11 cellular contexts compared by ENCODE assay signal in genomic region chr17:29571883-29572681, GRCh38. TPM values are rescaled to one million over a fixed set of nuclear protein-coding genes. Genes with fewer than 3 reads are reported as not detected.
A peak's percentile ranks its signal among the peaks of the same experiment; 100 is the strongest.
DNase-seq lines count a peak whose midpoint lies in the region; TF ChIP-seq lines count a peak whose summit lies in the region.
"Had no signal": no experiment of that assay in that cellular context is flagged by ENCODE, and none has a peak within 500 bp of the region (broad histone marks: within the 10 kb centered on the region; RNA-seq: fewer than 3 reads in every experiment).

No MANE protein-coding gene starts in this region.

- no peaks in the 10 kb centered on the region for H3K9me3 Mint-ChIP-seq in activated CD4-positive, alpha-beta T cell treated with anti-CD3 and anti-CD28 coated beads, Interleukin-2, amount 10 ng/mL, durations not matched to agents 24 days and 14 days

- H2BK15ac ChIP-seq in mesendoderm (replicated peaks; ENCODE audit: low read depth), result no peak overlapping the region

- H3K36me3 Mint-ChIP-seq in activated CD4-positive, alpha-beta T cell treated with anti-CD3 and anti-CD28 coated beads, Interleukin-2, amount 10 ng/mL, durations not matched to agents 24 days and 14 days (ENCODE audit: low read depth), result peaks cover 36% of the 10 kb centered on the region
- H3K36me3 Mint-ChIP-seq: activated naive CD8-positive, alpha-beta T cell had no signal

- no peak overlapping the region for H3K4me2 ChIP-seq in mesendoderm (ENCODE audit: low read length)

- H2BK5ac ChIP-seq in mesendoderm (ENCODE audit: low read length), result no peak overlapping the region

- no peak overlapping the region for H3K18ac ChIP-seq in mesendoderm (ENCODE audit: low read length)

- no peak overlapping the region for H2AK5ac ChIP-seq in mesendoderm (ENCODE audit: low read length)

- in situ Hi-C loops in transverse colon (cut with MboI; ENCODE audit: low pct_ligation_motif_present in 1 of 4, low pct_unique_long_range_greater_than_20kb in 1 of 4, low sequenced_read_pairs in 3 of 4), result no loop called here

- TF ChIP-seq CTCF in choroid plexus epithelial cell (conservative IDR thresholded peaks at IDR 0.05; ENCODE audit: low read depth, low read length) (no peak), transverse colon (IDR thresholded peaks at IDR 0.05) (no peak)

- H2BK120ac ChIP-seq in mesendoderm (ENCODE audit: low read depth, low read length), result no peak overlapping the region

- H3K27me3 Mint-ChIP-seq in activated CD4-positive, alpha-beta T cell treated with anti-CD3 and anti-CD28 coated beads, Interleukin-2, amount 10 ng/mL, durations not matched to agents 24 days and 14 days, result no peaks in the 10 kb centered on the region
- H3K27me3 Mint-ChIP-seq: activated naive CD8-positive, alpha-beta T cell had no signal

- no peaks in the 10 kb centered on the region for H3K79me2 ChIP-seq in mesendoderm (ENCODE audit: control insufficient read depth, insufficient read depth, low read length)

- no CpG with 5 or more reads among the region's 30 CpGs for WGBS in mesendoderm (ENCODE audit: extremely low coverage, insufficient coverage, low lambda C conversion rate)
- WGBS in transverse colon (ENCODE audit: low coverage in 1 of 2), 2 donors, result 74% methylated on average over 22 of the region's 30 CpGs; no CpG with 5 or more reads in 1 of the 2 donors

- H4K8ac ChIP-seq in mesendoderm (ENCODE audit: low read depth, low read length), result no peak overlapping the region

- H3K27ac Mint-ChIP-seq in activated CD4-positive, alpha-beta T cell treated with anti-CD3 and anti-CD28 coated beads, Interleukin-2, amount 10 ng/mL, durations not matched to agents 24 days and 14 days, result peak overlapping the region; percentile 45
- H3K27ac Mint-ChIP-seq: activated naive CD8-positive, alpha-beta T cell; progenitor cell of endocrine pancreas had no signal

- H3K36me3 ChIP-seq in mesendoderm (ENCODE audit: control insufficient read depth, insufficient read depth, low read length) (peaks cover 7% of the 10 kb centered on the region), transverse colon (peaks cover 0 to 12% (median 4%) of the 10 kb centered on the region in 4 donors)

- H3K79me1 ChIP-seq in mesendoderm (ENCODE audit: low read length), result no peaks in the 10 kb centered on the region

- no peak for TF ChIP-seq EP300 in transverse colon (IDR thresholded peaks at IDR 0.05; ENCODE audit: low read depth)

- intact Hi-C loops in activated CD4-positive, alpha-beta T cell treated with anti-CD3 and anti-CD28 coated beads, Interleukin-2, amount 10 ng/mL, durations not matched to agents 24 days and 14 days (cut with micrococcal nuclease), result no loop called here
- intact Hi-C loops in transverse colon (cut with DNase I; ENCODE audit: low total_unique reads), result no loop called here

- H3K4ac ChIP-seq in mesendoderm (ENCODE audit: low read depth, low read length), result no peak overlapping the region

- H3K4me1 ChIP-seq in mesendoderm (ENCODE audit: control insufficient read depth, low read depth, low read length) (peaks cover 4% of the 10 kb centered on the region), transverse colon (peaks cover 10 to 52% (median 31%) of the 10 kb centered on the region in 4 donors)

- no peak overlapping the region for H3K9ac ChIP-seq in mesendoderm (ENCODE audit: low read length)

- H3K23ac ChIP-seq in mesendoderm (ENCODE audit: low read length), result no peak overlapping the region

- no peak for DNase-seq in activated CD4-positive, alpha-beta T cell treated with anti-CD3 and anti-CD28 coated beads, Interleukin-2, amount 10 ng/mL, durations not matched to agents 24 days and 14 days
- no peak for DNase-seq in activated CD4-positive, alpha-beta T cell treated with anti-CD3 and anti-CD28 coated beads for 48 hours
- DNase-seq in choroid plexus epithelial cell (ENCODE audit: low read depth) (no peak), mesendoderm (no peak), transverse colon (peak; percentile 12), NCI-H510A treated with DMSO at 0.1 percent for 48 hours (lab: John Stamatoyannopoulos, UW) (no peak), cerebellar nuclear complex (lab: John Stamatoyannopoulos, UW) (no peak)
- DNase-seq in central memory CD4-positive, alpha-beta T cell, result no peak
- DNase-seq: NCI-H1105 treated with DMSO at 0.1 percent for 48 hours had no signal

- no peak for TF ChIP-seq POLR2A in transverse colon (IDR thresholded peaks at IDR 0.05)

- H4K5ac ChIP-seq in mesendoderm (ENCODE audit: low read length), result no peak overlapping the region

- H3K27ac ChIP-seq in mesendoderm (ENCODE audit: low read depth, low read length), result no peak overlapping the region
- H3K27ac ChIP-seq in transverse colon, result peak overlapping the region in 2 of 4 donors; percentile 42 to 47

- H3K4me3 ChIP-seq in choroid plexus epithelial cell (ENCODE audit: low read depth, low read length) (peak overlapping the region; percentile 40), mesendoderm (ENCODE audit: low read length) (no peak overlapping the region), transverse colon (peak overlapping the region in 2 of 4 donors; percentile 13 to 39)

- no peak overlapping the region for H3K4me3 Mint-ChIP-seq in activated CD4-positive, alpha-beta T cell treated with anti-CD3 and anti-CD28 coated beads, Interleukin-2, amount 10 ng/mL, durations not matched to agents 24 days and 14 days
- H3K4me3 Mint-ChIP-seq: activated naive CD8-positive, alpha-beta T cell had no signal

- H3K27me3 ChIP-seq in mesendoderm (ENCODE audit: insufficient read depth, low read length, poor library complexity), result no peaks in the 10 kb centered on the region
- no peaks in the 10 kb centered on the region for H3K27me3 ChIP-seq in transverse colon

- H3K4me1 Mint-ChIP-seq in activated CD4-positive, alpha-beta T cell treated with anti-CD3 and anti-CD28 coated beads, Interleukin-2, amount 10 ng/mL, durations not matched to agents 24 days and 14 days, result peaks cover 13% of the 10 kb centered on the region

- H3K9me3 ChIP-seq in transverse colon, result no peaks in the 10 kb centered on the region

- H3K56ac ChIP-seq in mesendoderm (ENCODE audit: low read length), result peak overlapping the region; percentile 73

RNA-seq across cellular contexts. Expression of gene TP53I13, which starts 3.6 kb away (rescaled TPM):
- total RNA-seq in activated CD4-positive, alpha-beta T cell treated with anti-CD3 and anti-CD28 coated beads, Interleukin-2, amount 10 ng/mL, durations not matched to agents 24 days and 14 days, result 69.7 and 77.9 TPM in 2 replicates
- polyA plus RNA-seq in mesendoderm (2013, experiment 1 of 2), result 7.2 TPM
- polyA plus RNA-seq in mesendoderm (2013, experiment 2 of 2), result 7.6 TPM
- 100 to 1,000 TPM in 1 of 4 donors, 10 to 100 TPM in 3; 47.8 to 144 (median 87.7) TPM for total RNA-seq in transverse colon

RNA-seq across cellular contexts. Expression of gene ABHD15, which starts 5.2 kb away (rescaled TPM):
- 20.0 and 20.1 TPM in 2 replicates for total RNA-seq in activated CD4-positive, alpha-beta T cell treated with anti-CD3 and anti-CD28 coated beads, Interleukin-2, amount 10 ng/mL, durations not matched to agents 24 days and 14 days
- polyA plus RNA-seq in mesendoderm (2013, experiment 1 of 2), result 0.29 TPM
- 0.29 TPM for polyA plus RNA-seq in mesendoderm (2013, experiment 2 of 2)
- 10 to 100 TPM; 18.7 to 38.0 (median 24.6) TPM for total RNA-seq in transverse colon

RNA-seq across cellular contexts. Expression of gene GIT1, which starts 17.4 kb away (rescaled TPM):
- 91.3 and 91.4 TPM in 2 replicates for total RNA-seq in activated CD4-positive, alpha-beta T cell treated with anti-CD3 and anti-CD28 coated beads, Interleukin-2, amount 10 ng/mL, durations not matched to agents 24 days and 14 days
- 34.9 TPM for polyA plus RNA-seq in mesendoderm (2013, experiment 1 of 2)
- 38.2 TPM for polyA plus RNA-seq in mesendoderm (2013, experiment 2 of 2)
- 10 to 100 TPM; 39.2 to 71.8 (median 41.3) TPM for total RNA-seq in transverse colon

RNA-seq across cellular contexts. Expression of gene ANKRD13B, which starts 20.9 kb away (rescaled TPM):
- 43.1 and 49.8 TPM in 2 replicates for total RNA-seq in activated CD4-positive, alpha-beta T cell treated with anti-CD3 and anti-CD28 coated beads, Interleukin-2, amount 10 ng/mL, durations not matched to agents 24 days and 14 days
- 6.2 TPM for polyA plus RNA-seq in mesendoderm (2013, experiment 1 of 2)
- polyA plus RNA-seq in mesendoderm (2013, experiment 2 of 2), result 6.2 TPM
- total RNA-seq in transverse colon, result 1 to 10 TPM; 2.9 to 8.6 (median 5.6) TPM

RNA-seq across cellular contexts. Expression of gene CORO6, which starts 50.6 kb away (rescaled TPM):
- total RNA-seq in activated CD4-positive, alpha-beta T cell treated with anti-CD3 and anti-CD28 coated beads, Interleukin-2, amount 10 ng/mL, durations not matched to agents 24 days and 14 days, result 5.6 and 6.4 TPM in 2 replicates
- polyA plus RNA-seq in mesendoderm (2013, experiment 1 of 2), result 0.62 TPM
- polyA plus RNA-seq in mesendoderm (2013, experiment 2 of 2), result 0.60 TPM
- 10 to 100 TPM; 12.2 to 37.4 (median 13.9) TPM for total RNA-seq in transverse colon
- total RNA-seq: progenitor cell of endocrine pancreas had no signal
